Comparison of ENCODE assay signal across 1 cellular context in the genomic region with DNA sequence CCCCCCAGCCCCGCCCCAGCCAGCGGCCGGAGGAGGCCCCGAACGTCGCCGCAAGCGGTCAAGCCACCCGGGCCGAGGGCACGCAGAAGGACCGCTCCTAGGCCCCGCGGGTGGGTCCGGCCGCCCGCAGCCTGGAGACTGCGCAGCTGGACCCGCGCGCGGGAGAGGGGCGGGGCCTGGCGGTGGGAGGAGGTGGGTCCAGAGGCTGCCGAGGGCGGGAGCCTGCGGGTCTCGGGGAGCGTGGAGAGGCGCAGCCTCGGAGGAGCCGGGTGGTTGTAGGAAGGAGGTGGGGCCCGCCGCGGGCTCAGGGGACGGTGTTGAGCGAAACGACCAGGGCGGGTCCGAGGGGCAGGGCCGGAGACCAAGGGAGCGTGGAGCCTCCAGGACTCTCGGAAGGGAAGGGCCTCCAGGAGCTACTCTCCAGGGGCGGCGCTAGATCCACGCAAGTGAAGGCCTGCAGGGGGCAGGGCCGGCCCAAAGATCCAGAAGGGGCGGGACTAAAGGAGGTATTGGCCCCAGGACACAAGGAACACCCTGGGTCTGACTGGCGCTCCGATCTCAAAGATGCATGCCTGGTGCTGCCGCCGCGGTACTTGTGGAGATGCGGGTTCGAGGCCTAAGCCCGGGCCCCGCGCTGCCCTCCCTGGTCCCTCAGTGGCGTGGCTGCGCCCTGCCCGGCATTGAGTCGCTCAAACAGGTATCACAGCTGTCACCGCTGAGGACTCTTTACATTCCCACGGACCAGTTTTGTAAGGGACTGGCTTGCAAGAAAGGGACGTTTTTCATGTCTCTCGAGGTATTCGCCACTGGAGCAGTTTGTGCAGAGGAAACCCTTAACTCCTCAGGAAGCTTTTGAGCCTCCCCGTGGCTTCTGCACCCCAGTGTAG.
TF ChIP-seq lines count a peak whose summit lies in the region.

No MANE protein-coding gene starts in this region.

TF ChIP-seq in A549, 52 proteins besides CTCF, POLR2A, EP300 and RAD21 (continued from another document):
- TF ChIP-seq, protein P1, sequence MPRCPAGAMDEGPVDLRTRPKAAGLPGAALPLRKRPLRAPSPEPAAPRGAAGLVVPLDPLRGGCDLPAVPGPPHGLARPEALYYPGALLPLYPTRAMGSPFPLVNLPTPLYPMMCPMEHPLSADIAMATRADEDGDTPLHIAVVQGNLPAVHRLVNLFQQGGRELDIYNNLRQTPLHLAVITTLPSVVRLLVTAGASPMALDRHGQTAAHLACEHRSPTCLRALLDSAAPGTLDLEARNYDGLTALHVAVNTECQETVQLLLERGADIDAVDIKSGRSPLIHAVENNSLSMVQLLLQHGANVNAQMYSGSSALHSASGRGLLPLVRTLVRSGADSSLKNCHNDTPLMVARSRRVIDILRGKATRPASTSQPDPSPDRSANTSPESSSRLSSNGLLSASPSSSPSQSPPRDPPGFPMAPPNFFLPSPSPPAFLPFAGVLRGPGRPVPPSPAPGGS (IDR thresholded peaks at IDR 0.05) = peak; percentile 45; the same call in 1 of the 3 replicates
- TF ChIP-seq GATA3 (IDR thresholded peaks at IDR 0.05; ENCODE audit: borderline replicate concordance) (0 out of 2 replicates have a peak, but pooled peaks have one; percentile 25), KDM1A (IDR thresholded peaks at IDR 0.05; ENCODE audit: low read depth) (no peak), PHF8 (IDR thresholded peaks at IDR 0.05; ENCODE audit: borderline replicate concordance, low read depth) (peak; percentile 47; the same call in 1 of the 2 replicates), RFX5 (IDR thresholded peaks at IDR 0.05) (no peak), HOXB13 (CRISPR knock-in tag; IDR thresholded peaks at IDR 0.05; ENCODE audit: low read depth) (no peak), SMC3 (IDR thresholded peaks at IDR 0.05) (peak; percentile 28; the same call in 2 of the 3 replicates)
- TF ChIP-seq, protein P2, sequence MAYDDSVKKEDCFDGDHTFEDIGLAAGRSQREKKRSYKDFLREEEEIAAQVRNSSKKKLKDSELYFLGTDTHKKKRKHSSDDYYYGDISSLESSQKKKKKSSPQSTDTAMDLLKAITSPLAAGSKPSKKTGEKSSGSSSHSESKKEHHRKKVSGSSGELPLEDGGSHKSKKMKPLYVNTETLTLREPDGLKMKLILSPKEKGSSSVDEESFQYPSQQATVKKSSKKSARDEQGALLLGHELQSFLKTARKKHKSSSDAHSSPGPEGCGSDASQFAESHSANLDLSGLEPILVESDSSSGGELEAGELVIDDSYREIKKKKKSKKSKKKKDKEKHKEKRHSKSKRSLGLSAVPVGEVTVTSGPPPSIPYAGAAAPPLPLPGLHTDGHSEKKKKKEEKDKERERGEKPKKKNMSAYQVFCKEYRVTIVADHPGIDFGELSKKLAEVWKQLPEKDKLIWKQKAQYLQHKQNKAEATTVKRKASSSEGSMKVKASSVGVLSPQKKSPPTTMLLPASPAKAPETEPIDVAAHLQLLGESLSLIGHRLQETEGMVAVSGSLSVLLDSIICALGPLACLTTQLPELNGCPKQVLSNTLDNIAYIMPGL (CRISPR knock-in tag; IDR thresholded peaks at IDR 0.05; ENCODE audit: borderline replicate concordance) = no peak
- TF ChIP-seq, protein P3, sequence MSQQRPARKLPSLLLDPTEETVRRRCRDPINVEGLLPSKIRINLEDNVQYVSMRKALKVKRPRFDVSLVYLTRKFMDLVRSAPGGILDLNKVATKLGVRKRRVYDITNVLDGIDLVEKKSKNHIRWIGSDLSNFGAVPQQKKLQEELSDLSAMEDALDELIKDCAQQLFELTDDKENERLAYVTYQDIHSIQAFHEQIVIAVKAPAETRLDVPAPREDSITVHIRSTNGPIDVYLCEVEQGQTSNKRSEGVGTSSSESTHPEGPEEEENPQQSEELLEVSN (IDR thresholded peaks at IDR 0.05; ENCODE audit: borderline replicate concordance, low read depth) = 0 out of 2 replicates have a peak, but pooled peaks have one; percentile 53
